8 cellular contexts compared by ENCODE assay signal in genomic region chr17:83078378-83079339, GRCh38. TPM values are rescaled to one million over a fixed set of nuclear protein-coding genes. Genes with fewer than 3 reads are reported as not detected.
DNase-seq lines count a peak whose midpoint lies in the region; ATAC-seq and TF ChIP-seq lines count a peak whose summit lies in the region.

No MANE protein-coding gene starts in this region.

- peaks cover 15% of the 10 kb centered on the region for H3K4me1 Mint-ChIP-seq in glutamatergic neuron (ENCODE audit: low read depth, unreplicated experiment)

- H3K4me3 ChIP-seq in WI38 (ENCODE audit: low read depth, low read length), result peak overlapping the region; percentile 62

- H3K9me3 Mint-ChIP-seq in glutamatergic neuron (ENCODE audit: unreplicated experiment), result peaks cover 11% of the 10 kb centered on the region

- peaks cover 22% of the 10 kb centered on the region for H3K27me3 Mint-ChIP-seq in glutamatergic neuron (ENCODE audit: unreplicated experiment)

- no peak for TF ChIP-seq CTCF in WI38 (IDR thresholded peaks at IDR 0.05; ENCODE audit: low read depth, low read length)
- no peak for TF ChIP-seq CTCF in glutamatergic neuron (IDR thresholded peaks at IDR 0.05; ENCODE audit: partially characterized antibody, unreplicated experiment)

- no peaks in the 10 kb centered on the region for H3K36me3 Mint-ChIP-seq in glutamatergic neuron (ENCODE audit: unreplicated experiment)

- H3K27ac Mint-ChIP-seq in glutamatergic neuron (ENCODE audit: unreplicated experiment), result peak overlapping the region; percentile 33

- H3K4me3 Mint-ChIP-seq in glutamatergic neuron (ENCODE audit: unreplicated experiment), result peak overlapping the region; percentile 30

- peak in 2 of 3 experiments; percentile 47 to 48 for DNase-seq in NCI-H1417 (lab: John Stamatoyannopoulos, UW)
- DNase-seq in NCI-H1417 treated with DMSO at 0.1 percent for 48 hours (lab: John Stamatoyannopoulos, UW), result no peak
- DNase-seq in glutamatergic neuron, result no peak
- peak; percentile 65 for DNase-seq in retina
- no peak for DNase-seq in HT-29 (ENCODE audit: low spot score)

- ATAC-seq in GM21447 (IDR thresholded peaks at IDR 0.05; ENCODE audit: unreplicated experiment) (no peak), HG03460 (IDR thresholded peaks at IDR 0.05; ENCODE audit: unreplicated experiment) (no peak)

RNA-seq across cellular contexts. Expression of gene METRNL, which starts 0.8 kb away (rescaled TPM):
- total RNA-seq in glutamatergic neuron (ENCODE audit: unreplicated experiment), result 47.1 TPM
- 143 and 203 TPM in 2 replicates for total RNA-seq in HT-29 (2014; rRNA removed; shearing (Covaris generic))

Comparison
In these comparisons a context has a peak if more than half of its experiments do, and no peak if none do; other contexts are left out.
1. DNase-seq: peak in NCI-H1417 (2 of 3) and retina (single experiment); none in NCI-H1417 treated with DMSO at 0.1 percent for 48 hours (single experiment), glutamatergic neuron (single experiment) and HT-29 (single experiment).